In the genomic region with DNA sequence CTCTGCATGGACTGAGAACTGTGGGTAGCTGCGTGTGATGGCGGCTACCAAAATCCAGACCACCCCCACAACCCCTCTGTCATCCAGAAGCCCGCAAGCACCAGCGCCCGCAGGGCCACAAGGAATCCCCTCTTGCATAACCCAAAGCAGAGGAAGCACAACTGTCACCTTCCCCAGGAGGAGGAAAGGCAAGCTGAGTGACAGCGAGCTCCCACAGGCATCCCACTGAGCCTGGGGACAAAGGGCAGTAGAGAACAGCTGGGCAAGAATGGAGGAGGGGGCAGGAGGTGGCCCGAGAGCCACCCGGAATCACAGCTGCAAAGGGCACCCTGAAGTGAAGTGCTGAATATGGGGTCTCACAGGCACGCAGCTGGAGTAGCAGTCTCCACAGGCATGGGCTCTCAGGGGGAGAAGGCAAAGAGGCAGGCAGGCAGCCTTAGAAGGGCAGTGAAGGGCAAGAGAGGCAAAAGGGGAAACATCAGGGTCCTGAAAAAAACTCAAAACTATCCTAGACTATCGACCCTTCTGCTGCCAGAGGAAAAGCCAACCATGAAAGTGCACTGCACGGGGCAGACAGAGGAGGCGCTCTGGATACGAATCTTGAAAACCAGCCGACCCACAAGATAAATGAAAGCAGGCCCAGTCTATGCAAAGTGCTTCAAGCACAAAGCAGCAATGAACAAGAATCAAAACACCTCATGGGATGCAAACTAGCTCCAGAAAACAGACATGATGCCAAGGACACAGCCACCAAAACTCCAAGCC, we compare ENCODE assay signal across 13 cellular contexts. TPM values are rescaled to one million over a fixed set of nuclear protein-coding genes. Genes with fewer than 3 reads are reported as not detected.
DNase-seq lines count a peak whose midpoint lies in the region; ATAC-seq and TF ChIP-seq lines count a peak whose summit lies in the region.
"Had no signal": no experiment of that assay in that cellular context is flagged by ENCODE, and none has a peak within 500 bp of the region (broad histone marks: within the 10 kb centered on the region; RNA-seq: fewer than 3 reads in every experiment).

No MANE protein-coding gene starts in this region.

- no peaks in the 10 kb centered on the region for H3K27me3 Mint-ChIP-seq in stimulated activated naive B cell treated with anti-CD40 and anti-IgM and Interleukin-4, amounts not matched to agents 10 μg/mL and 1 μg/mL and 100 μg/mL, for 72 hours
- H3K27me3 Mint-ChIP-seq: natural killer cell treated with Interleukin-12 subunit alpha and Interleukin-12 subunit beta and Interleukin-15 and Interleukin-18, amount 100 ng/mL, for 72 hours had no signal

- peaks cover 32 to 45% of the 10 kb centered on the region in 2 donors for H3K36me3 Mint-ChIP-seq in activated naive CD4-positive, alpha-beta T cell treated with anti-CD3 and anti-CD28 coated beads, Interleukin-2, amount 50 U/mL, for 72 hours
- H3K36me3 Mint-ChIP-seq in stimulated activated naive B cell treated with anti-CD40 and anti-IgM and Interleukin-4, amounts not matched to agents 10 μg/mL and 1 μg/mL and 100 μg/mL, for 72 hours = peaks cover 69 to 87% of the 10 kb centered on the region in 2 donors

- no peaks in the 10 kb centered on the region for H3F3A ChIP-seq in PC-3 (ENCODE audit: low read length, unreplicated experiment)

- H3K27ac ChIP-seq in PC-3 (ENCODE audit: low read length) (no peak overlapping the region), prostate gland (no peak overlapping the region)
- H3K27ac ChIP-seq: coronary artery had no signal

- no peaks in the 10 kb centered on the region for H3K9me2 ChIP-seq in PC-3 (replicated peaks; ENCODE audit: low read length)

- H2AFZ ChIP-seq in PC-3 (ENCODE audit: low read length) = no peak overlapping the region

- H3K27me3 ChIP-seq in PC-3 (ENCODE audit: low read length) = no peaks in the 10 kb centered on the region
- no peaks in the 10 kb centered on the region for H3K27me3 ChIP-seq in prostate gland (replicated peaks; ENCODE audit: insufficient read depth)
- H3K27me3 ChIP-seq: uterus had no signal

- ATAC-seq in activated naive CD4-positive, alpha-beta T cell treated with anti-CD3 and anti-CD28 coated beads, Interleukin-2, amount 50 U/mL, for 72 hours = no peak
- ATAC-seq in PC-3 = no peak
- no peak for ATAC-seq in stimulated activated naive B cell treated with anti-CD40 and anti-IgM and Interleukin-4, amounts not matched to agents 10 μg/mL and 1 μg/mL and 100 μg/mL, for 72 hours (replicated peaks)
- ATAC-seq: natural killer cell treated with Interleukin-12 subunit alpha and Interleukin-12 subunit beta and Interleukin-15 and Interleukin-18, amount 100 ng/mL, for 72 hours had no signal

- peaks cover 27% of the 10 kb centered on the region for H4K20me1 ChIP-seq in PC-3 (ENCODE audit: low read length)

- BruUV-seq in PC-3 (replicated peaks; lab: Mats Ljungman, UMichigan) = no TSS peak

- TF ChIP-seq POLR2A in prostate gland (IDR thresholded peaks at IDR 0.05) = no peak

- H3K4me3 Mint-ChIP-seq in stimulated activated naive B cell treated with anti-CD40 and anti-IgM and Interleukin-4, amounts not matched to agents 10 μg/mL and 1 μg/mL and 100 μg/mL, for 72 hours = no peak overlapping the region
- H3K4me3 Mint-ChIP-seq: natural killer cell treated with Interleukin-12 subunit alpha and Interleukin-12 subunit beta and Interleukin-15 and Interleukin-18, amount 100 ng/mL, for 72 hours had no signal

- H3K4me1 Mint-ChIP-seq in stimulated activated naive B cell treated with anti-CD40 and anti-IgM and Interleukin-4, amounts not matched to agents 10 μg/mL and 1 μg/mL and 100 μg/mL, for 72 hours = peaks cover 12 to 30% of the 10 kb centered on the region in 2 donors

- CTCF ChIA-PET in PC-3 (lab: Charles Lee) = interaction anchor here (0.5 kb wide), 1 partner anchor 735 kb away, joined by 5 read pairs; no protein-coding TSS in a partner anchor

- H3K9ac ChIP-seq in PC-3 (ENCODE audit: low read length) = no peak overlapping the region

- POLR2A ChIA-PET in PC-3 (lab: Charles Lee; ENCODE audit: unreplicated experiment) = no interaction called here

- 90% methylated on average over 14 of the region's 14 CpGs for WGBS in prostate gland

- H3K4me1 ChIP-seq in PC-3 (ENCODE audit: insufficient read depth, low read length) (no peaks in the 10 kb centered on the region), prostate gland (replicated peaks) (no peaks in the 10 kb centered on the region)
- H3K4me1 ChIP-seq: uterus had no signal

- DNase-seq in activated naive CD4-positive, alpha-beta T cell treated with anti-CD3 and anti-CD28 coated beads, Interleukin-2, amount 50 U/mL, for 72 hours (ENCODE audit: low spot score in 2 of 2) = no peak
- DNase-seq in activated naive CD4-positive, alpha-beta T cell treated with Interleukin-2 at 50 U/mL for 16 hours = no peak
- DNase-seq in PC-3 = no peak
- no peak for DNase-seq in epithelial cell of proximal tubule (ENCODE audit: low read depth)
- no peak for DNase-seq in stimulated activated naive B cell treated with anti-CD40 and anti-IgM and Interleukin-4, amounts not matched to agents 10 μg/mL and 1 μg/mL and 100 μg/mL, for 72 hours
- no peak for DNase-seq in COR-L47 (lab: John Stamatoyannopoulos, UW)
- DNase-seq in DMS 273 treated with DMSO at 0.1 percent for 48 hours (lab: John Stamatoyannopoulos, UW) = no peak
- no peak for DNase-seq in prostate gland (ENCODE audit: low spot score)
- DNase-seq: NCI-H526 treated with DMSO at 0.1 percent for 48 hours; stimulated activated CD4-positive, alpha-beta T cell treated with anti-CD3 and anti-CD28 coated beads, Interleukin-12 subunit alpha, Interleukin-12 subunit beta, amount 100 ng/mL, for 4 hours had no signal

- peaks cover 91% of the 10 kb centered on the region for H3K36me3 ChIP-seq in PC-3 (ENCODE audit: low read depth, low read length)
- H3K36me3 ChIP-seq in prostate gland = peaks cover 15 to 24% of the 10 kb centered on the region in 2 donors
- H3K36me3 ChIP-seq: uterus had no signal

- H3K9me3 ChIP-seq in PC-3 (ENCODE audit: low read length) (no peaks in the 10 kb centered on the region), prostate gland (no peaks in the 10 kb centered on the region)
- H3K9me3 ChIP-seq: uterus had no signal

- no peak overlapping the region for H3K4me2 ChIP-seq in PC-3 (ENCODE audit: low read length)

- TF ChIP-seq CTCF in PC-3 (conservative IDR thresholded peaks at IDR 0.05; ENCODE audit: low read depth, low read length) (peak; percentile 53), epithelial cell of proximal tubule (conservative IDR thresholded peaks at IDR 0.05; ENCODE audit: low read depth, low read length) (peak; percentile 13), prostate gland (IDR thresholded peaks at IDR 0.05) (no peak)

- H3K4me3 ChIP-seq in PC-3 (ENCODE audit: low read length) (no peak overlapping the region), epithelial cell of proximal tubule (ENCODE audit: low read depth, low read length) (no peak overlapping the region), prostate gland (no peak overlapping the region)
- H3K4me3 ChIP-seq: coronary artery, uterus had no signal

- H3K27ac Mint-ChIP-seq in activated naive CD4-positive, alpha-beta T cell treated with anti-CD3 and anti-CD28 coated beads, Interleukin-2, amount 50 U/mL, for 72 hours = peak overlapping the region; percentile 28 to 93
- H3K27ac Mint-ChIP-seq in stimulated activated naive B cell treated with anti-CD40 and anti-IgM and Interleukin-4, amounts not matched to agents 10 μg/mL and 1 μg/mL and 100 μg/mL, for 72 hours = peak overlapping the region; percentile 65

- H3K79me2 ChIP-seq in PC-3 (ENCODE audit: low read length) = peaks cover 13% of the 10 kb centered on the region; the same call in 1 of the 2 replicates

- no peaks in the 10 kb centered on the region for H3K9me3 Mint-ChIP-seq in activated naive CD4-positive, alpha-beta T cell treated with anti-CD3 and anti-CD28 coated beads, Interleukin-2, amount 50 U/mL, for 72 hours
- no peaks in the 10 kb centered on the region for H3K9me3 Mint-ChIP-seq in stimulated activated naive B cell treated with anti-CD40 and anti-IgM and Interleukin-4, amounts not matched to agents 10 μg/mL and 1 μg/mL and 100 μg/mL, for 72 hours
- H3K9me3 Mint-ChIP-seq: natural killer cell treated with Interleukin-12 subunit alpha and Interleukin-12 subunit beta and Interleukin-15 and Interleukin-18, amount 100 ng/mL, for 72 hours had no signal

- intact Hi-C loops in PC-3 (cut with micrococcal nuclease) (no loop called here), prostate gland (cut with DNase I) (no loop called here)

RNA-seq across cellular contexts. Expression of a gene that starts 17.1 kb away (rescaled TPM):
- 10 to 100 TPM; 82.2 to 88.1 TPM for total RNA-seq in activated naive CD4-positive, alpha-beta T cell treated with anti-CD3 and anti-CD28 coated beads, Interleukin-2, amount 50 U/mL, for 72 hours
- 37.5 and 41.8 TPM in 2 replicates for total RNA-seq in PC-3 (2014; rRNA removed)
- 22.4 and 36.4 TPM in 2 replicates for total RNA-seq in epithelial cell of proximal tubule
- total RNA-seq in prostate gland = 10 to 100 TPM; 31.2 to 66.6 TPM

RNA-seq across cellular contexts. Expression of a gene that starts 41.4 kb away (rescaled TPM):
- total RNA-seq in activated naive CD4-positive, alpha-beta T cell treated with anti-CD3 and anti-CD28 coated beads, Interleukin-2, amount 50 U/mL, for 72 hours = 100 to 1,000 TPM in 1 of 2 donors, 10 to 100 TPM in 1; 82.6 to 148 TPM
- total RNA-seq in PC-3 (2014; rRNA removed) (29.7 and 37.7 TPM in 2 replicates), epithelial cell of proximal tubule (16.8 and 26.4 TPM in 2 replicates), prostate gland (10 to 100 TPM; 65.2 to 73.9 TPM)

Comparison
In these comparisons a context has a peak if more than half of its experiments do, and no peak if none do; other contexts are left out.
1. CTCF ChIP-seq: peak in PC-3 (single experiment) and epithelial cell of proximal tubule (single experiment); none in prostate gland (0 of 4).